17 cellular contexts compared by ENCODE assay signal in the genomic region with DNA sequence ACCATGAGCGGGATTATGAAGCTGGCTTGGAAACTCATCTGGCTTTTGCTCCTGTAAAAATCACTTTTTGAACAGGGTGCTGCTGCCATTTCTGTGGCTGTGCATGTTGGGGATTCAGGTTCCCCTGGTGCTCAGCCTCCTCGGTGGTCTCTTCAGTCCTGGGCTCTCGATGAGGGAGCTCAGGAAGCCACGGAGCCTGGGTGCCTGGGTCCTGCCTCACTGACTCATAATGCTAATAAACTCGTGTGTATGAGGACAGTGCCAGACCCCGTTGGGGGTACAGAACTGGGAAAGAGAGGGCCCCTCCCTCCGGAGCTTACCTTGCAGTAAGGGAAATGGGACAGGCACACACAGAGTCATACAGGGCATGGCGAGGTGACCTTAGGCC. TPM values are rescaled to one million over a fixed set of nuclear protein-coding genes. Genes with fewer than 3 reads are reported as not detected.
DNase-seq lines count a peak whose midpoint lies in the region; ATAC-seq and TF ChIP-seq lines count a peak whose summit lies in the region.
"Had no signal": no experiment of that assay in that cellular context is flagged by ENCODE, and none has a peak within 500 bp of the region (broad histone marks: within the 10 kb centered on the region; RNA-seq: fewer than 3 reads in every experiment).

No MANE protein-coding gene starts in this region.

- no peak for TF ChIP-seq CTCF in type B pancreatic cell (conservative IDR thresholded peaks at IDR 0.05)

- peak overlapping the region; percentile 29 to 70 for H3K27ac Mint-ChIP-seq in activated naive CD4-positive, alpha-beta T cell treated with anti-CD3 and anti-CD28 coated beads, Interleukin-2, amount 50 U/mL, for 72 hours
- peak overlapping the region; percentile 35 for H3K27ac Mint-ChIP-seq in dendritic cell treated with granulocyte-macrophage colony-stimulating factor and Interleukin-4, amounts not matched to agents 40 ng/mL and 50 ng/mL, for 4 days
- peak overlapping the region; percentile 21 for H3K27ac Mint-ChIP-seq in memory B cell
- peak overlapping the region; percentile 73 for H3K27ac Mint-ChIP-seq in type B pancreatic cell
- H3K27ac Mint-ChIP-seq: activated CD8-positive, alpha-beta T cell treated with anti-CD3 and anti-CD28 coated beads, Interleukin-2, amount 10 ng/mL, durations not matched to agents 7 days and 5 days; CD4-positive, alpha-beta T cell; T-cell had no signal

- peaks cover 67% of the 10 kb centered on the region for H3K4me1 Mint-ChIP-seq in dendritic cell treated with granulocyte-macrophage colony-stimulating factor and Interleukin-4, amounts not matched to agents 40 ng/mL and 50 ng/mL, for 4 days (ENCODE audit: low read depth)
- H3K4me1 Mint-ChIP-seq in memory B cell, result peaks cover 53% of the 10 kb centered on the region
- peaks cover 50% of the 10 kb centered on the region for H3K4me1 Mint-ChIP-seq in type B pancreatic cell (ENCODE audit: unreplicated experiment)

- H3K9me3 Mint-ChIP-seq in activated naive CD4-positive, alpha-beta T cell treated with anti-CD3 and anti-CD28 coated beads, Interleukin-2, amount 50 U/mL, for 72 hours, result no peaks in the 10 kb centered on the region
- peaks cover 8% of the 10 kb centered on the region for H3K9me3 Mint-ChIP-seq in dendritic cell treated with granulocyte-macrophage colony-stimulating factor and Interleukin-4, amounts not matched to agents 40 ng/mL and 50 ng/mL, for 4 days
- H3K9me3 Mint-ChIP-seq in memory B cell (peaks cover 2% of the 10 kb centered on the region), type B pancreatic cell (no peaks in the 10 kb centered on the region)
- H3K9me3 Mint-ChIP-seq: CD4-positive, alpha-beta T cell; central memory CD8-positive, alpha-beta T cell had no signal

- no peaks in the 10 kb centered on the region for H3K27me3 Mint-ChIP-seq in dendritic cell treated with granulocyte-macrophage colony-stimulating factor and Interleukin-4, amounts not matched to agents 40 ng/mL and 50 ng/mL, for 4 days
- H3K27me3 Mint-ChIP-seq in memory B cell (no peaks in the 10 kb centered on the region), type B pancreatic cell (no peaks in the 10 kb centered on the region)
- H3K27me3 Mint-ChIP-seq: CD4-positive, alpha-beta T cell; central memory CD8-positive, alpha-beta T cell; T-cell had no signal

- no peak for ATAC-seq in activated naive CD4-positive, alpha-beta T cell treated with anti-CD3 and anti-CD28 coated beads, Interleukin-2, amount 50 U/mL, for 72 hours
- ATAC-seq in memory B cell (ENCODE audit: low read depth) (no peak), GM21717 (IDR thresholded peaks at IDR 0.05; ENCODE audit: unreplicated experiment) (no peak), GM18873 (IDR thresholded peaks at IDR 0.05; ENCODE audit: low FRiP score, unreplicated experiment) (no peak)
- ATAC-seq: activated CD8-positive, alpha-beta T cell treated with anti-CD3 and anti-CD28 coated beads, Interleukin-2, amount 10 ng/mL, durations not matched to agents 7 days and 5 days; sciatic nerve; T-cell had no signal

- no peak for DNase-seq in activated naive CD4-positive, alpha-beta T cell treated with anti-CD3 and anti-CD28 coated beads, Interleukin-2, amount 50 U/mL, for 72 hours (ENCODE audit: low spot score in 2 of 2)
- DNase-seq in activated naive CD4-positive, alpha-beta T cell treated with Interleukin-2 at 50 U/mL for 16 hours, result no peak
- no peak for DNase-seq in memory B cell (ENCODE audit: low spot score in 2 of 2)
- no peak for DNase-seq in type B pancreatic cell (ENCODE audit: extremely low spot score, unreplicated experiment)
- DNase-seq in NCI-H2196 treated with DMSO at 0.1 percent for 48 hours (lab: John Stamatoyannopoulos, UW; ENCODE audit: unreplicated experiment), result no peak
- DNase-seq: CD4-positive, alpha-beta T cell; KG1; mesenchymal stem cell; RPMI8226; stimulated activated CD4-positive, alpha-beta T cell treated with anti-CD3 and anti-CD28 coated beads, Interleukin-4, amount 100 ng/mL, for 4 hours; T-cell had no signal

- H3K4me3 Mint-ChIP-seq in dendritic cell treated with granulocyte-macrophage colony-stimulating factor and Interleukin-4, amounts not matched to agents 40 ng/mL and 50 ng/mL, for 4 days, result no peak overlapping the region
- H3K4me3 Mint-ChIP-seq in memory B cell (no peak overlapping the region), type B pancreatic cell (no peak overlapping the region)
- H3K4me3 Mint-ChIP-seq: activated CD8-positive, alpha-beta T cell treated with anti-CD3 and anti-CD28 coated beads, Interleukin-2, amount 10 ng/mL, durations not matched to agents 7 days and 5 days; CD4-positive, alpha-beta T cell; central memory CD8-positive, alpha-beta T cell; T-cell had no signal

- peaks cover 0 to 3% of the 10 kb centered on the region in 2 donors for H3K36me3 Mint-ChIP-seq in activated naive CD4-positive, alpha-beta T cell treated with anti-CD3 and anti-CD28 coated beads, Interleukin-2, amount 50 U/mL, for 72 hours
- peaks cover 25% of the 10 kb centered on the region for H3K36me3 Mint-ChIP-seq in dendritic cell treated with granulocyte-macrophage colony-stimulating factor and Interleukin-4, amounts not matched to agents 40 ng/mL and 50 ng/mL, for 4 days (ENCODE audit: low read depth)
- H3K36me3 Mint-ChIP-seq in memory B cell, result peaks cover 18% of the 10 kb centered on the region
- no peaks in the 10 kb centered on the region for H3K36me3 Mint-ChIP-seq in type B pancreatic cell

- intact Hi-C loops in dendritic cell treated with granulocyte-macrophage colony-stimulating factor and Interleukin-4, amounts not matched to agents 40 ng/mL and 50 ng/mL, for 4 days (cut with micrococcal nuclease), result loop anchor here (10.0 kb wide), 1 partner anchor 311 kb away; no protein-coding TSS in a partner anchor

RNA-seq across cellular contexts. Expression of gene COQ8A, which starts 5.8 kb away (rescaled TPM):
- 10 to 100 TPM; 20.5 to 28.1 TPM for total RNA-seq in activated naive CD4-positive, alpha-beta T cell treated with anti-CD3 and anti-CD28 coated beads, Interleukin-2, amount 50 U/mL, for 72 hours
- total RNA-seq in type B pancreatic cell (ENCODE audit: low replicate concordance), result 21.0 and 29.7 TPM in 2 replicates

Comparison
In these comparisons a context has a peak if more than half of its experiments do, and no peak if none do; other contexts are left out.
1. H3K27ac Mint-ChIP-seq: peak in every context shown above with its lines; median percentile 73 in type B pancreatic cell; 50 in activated naive CD4-positive, alpha-beta T cell treated with anti-CD3 and anti-CD28 coated beads, Interleukin-2, amount 50 U/mL, for 72 hours; 35 in dendritic cell treated with granulocyte-macrophage colony-stimulating factor and Interleukin-4, amounts not matched to agents 40 ng/mL and 50 ng/mL, for 4 days; 21 in memory B cell.